Comparison of ENCODE assay signal across 8 cellular contexts in the genomic region with DNA sequence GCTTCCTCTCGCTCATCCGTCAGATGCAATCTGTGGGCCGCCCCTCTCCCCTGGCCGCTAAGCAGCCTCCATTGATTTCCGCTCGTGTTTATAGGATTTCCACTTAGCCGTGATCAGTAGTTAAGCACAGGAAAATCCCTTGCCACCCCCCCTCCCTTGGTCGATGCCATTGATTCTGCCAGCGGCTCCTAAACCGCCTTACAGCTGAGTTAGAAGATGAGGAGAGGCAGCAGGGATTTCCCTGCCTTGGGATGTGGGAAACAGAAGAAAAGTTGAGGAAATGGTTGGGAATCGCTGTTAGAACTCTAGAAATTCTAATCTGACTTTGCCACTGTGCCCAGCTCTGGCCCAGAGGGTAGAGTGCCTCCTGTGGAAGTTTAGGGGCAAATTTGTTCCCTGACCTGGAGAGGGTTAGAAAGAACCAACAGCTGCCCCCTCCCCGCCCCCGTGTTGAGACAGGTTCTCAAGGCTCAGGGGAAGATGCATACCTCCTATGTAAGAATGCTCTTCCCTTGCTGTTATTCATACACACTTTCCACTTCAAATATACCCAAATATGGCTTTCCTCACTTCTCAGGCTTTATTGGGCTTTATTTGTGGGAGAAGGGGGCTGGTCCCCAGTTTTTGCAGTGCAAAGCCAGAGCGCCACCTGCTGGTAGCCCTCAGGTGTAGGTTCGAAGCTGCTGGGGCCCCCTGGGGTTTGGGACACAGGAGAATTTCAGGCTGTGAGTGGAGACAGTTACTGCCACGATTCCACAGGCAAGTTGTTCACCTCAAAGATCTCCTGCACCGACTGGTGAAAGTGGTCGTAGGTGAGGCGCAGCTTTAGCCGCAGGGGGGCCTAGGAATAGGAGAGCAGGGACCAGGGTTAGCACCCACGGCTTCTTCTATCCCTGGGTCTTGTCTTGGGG. TPM values are rescaled to one million over a fixed set of nuclear protein-coding genes. Genes with fewer than 3 reads are reported as not detected.
DNase-seq lines count a peak whose midpoint lies in the region; ATAC-seq and TF ChIP-seq lines count a peak whose summit lies in the region.

No MANE protein-coding gene starts in this region.

- H3K9me3 ChIP-seq in HAP-1: no peaks in the 10 kb centered on the region
- H3K9me3 ChIP-seq in Panc1 (ENCODE audit: control insufficient read depth, insufficient read depth, low read depth, low read length): no peaks in the 10 kb centered on the region
- no peaks in the 10 kb centered on the region for H3K9me3 ChIP-seq in heart right ventricle

- intact Hi-C loops in Panc1 (cut with micrococcal nuclease; ENCODE audit: unreplicated experiment): loop anchor here (2.0 to 10.0 kb wide), 2 partner anchors 80 to 234 kb away; a partner anchor contains a TSS
- intact Hi-C loops in heart right ventricle (cut with DNase I): loop anchor here in 4 of 10 donors (1.0 to 10.0 kb wide), 4 partner anchors 80 to 237 kb away; a partner anchor contains a TSS

- CTCF ChIA-PET in Panc1 (lab: Charles Lee): interaction anchor here (0.8 to 2.4 kb wide), 3 partner anchors 10 to 81 kb away, joined by 3 to 13 read pairs (median 3); no protein-coding TSS in a partner anchor

- in situ Hi-C loops in HAP-1 (cut with MboI; ENCODE audit: low sequenced_read_pairs): loop anchor here (10.0 kb wide), 1 partner anchor 234 kb away; a partner anchor contains a TSS
- in situ Hi-C loops in Panc1 (cut with HindIII; ENCODE audit: low pct_unique_long_range_greater_than_20kb, low sequenced_read_pairs): no loop called here

- DNase-seq in AG09309 (ENCODE audit: low read depth) (no peak), HAP-1 (ENCODE audit: low spot score in 2 of 2) (peak; percentile 32 to 83), Panc1 (ENCODE audit: low read depth, low spot score) (no peak), heart right ventricle (peak in 1 of 2 donors; percentile 59), occipital lobe (lab: John Stamatoyannopoulos, UW) (no peak)
- peak; percentile 48 for DNase-seq in activated gamma-delta T cell treated with anti-CD3 and anti-CD28 coated beads, Interleukin-2, amount 50 U/mL, for 16 hours (ENCODE audit: low read depth)
- DNase-seq in stimulated activated CD4-positive, alpha-beta T cell treated with anti-CD3 and anti-CD28 coated beads, Interleukin-15, amount 100 ng/mL, for 24 hours: peak; percentile 80

- H3K27ac ChIP-seq in Panc1 (ENCODE audit: low read length): no peak overlapping the region
- H3K27ac ChIP-seq in heart right ventricle: peak overlapping the region in 1 of 10 donors; percentile 22

- 77% methylated on average over 21 of the region's 21 CpGs for WGBS in heart right ventricle, 2 donors

- peaks cover 51% of the 10 kb centered on the region for H3K36me3 ChIP-seq in HAP-1 (replicated peaks)
- peaks cover 5% of the 10 kb centered on the region; the same call in 1 of the 2 replicates for H3K36me3 ChIP-seq in Panc1 (ENCODE audit: control insufficient read depth, insufficient read depth, low read length)
- peaks cover 0 to 58% (median 0%) of the 10 kb centered on the region in 9 donors for H3K36me3 ChIP-seq in heart right ventricle

- TF ChIP-seq CTCF in AG09309 (IDR thresholded peaks at IDR 0.05; ENCODE audit: control insufficient read depth, insufficient read depth, low read depth, low read length, missing control alignments) (peak; percentile 92), Panc1 (IDR thresholded peaks at IDR 0.05) (peak; percentile 93), heart right ventricle (IDR thresholded peaks at IDR 0.05) (peak; percentile 69 to 89 (median 84))

- POLR2A ChIA-PET in Panc1 (lab: Charles Lee): interaction anchor here (1.0 kb wide), 1 partner anchor 218 kb away, joined by 3 read pairs; no protein-coding TSS in a partner anchor

- no TSS peak for BruUV-seq in Panc1 (replicated peaks; lab: Mats Ljungman, UMichigan)

- H3K27me3 ChIP-seq in HAP-1 (ENCODE audit: low read depth) (no peaks in the 10 kb centered on the region), Panc1 (ENCODE audit: control insufficient read depth, insufficient read depth, low read length) (no peaks in the 10 kb centered on the region), heart right ventricle (no peaks in the 10 kb centered on the region)

- H3K4me3 ChIP-seq in AG09309 (ENCODE audit: control insufficient read depth, low read depth, low read length) (no peak overlapping the region), HAP-1 (no peak overlapping the region), Panc1 (ENCODE audit: low read depth in 2 of 2, low read length in 2 of 2) (no peak overlapping the region), heart right ventricle (no peak overlapping the region)

- H3K4me1 ChIP-seq in HAP-1 (peaks cover 2% of the 10 kb centered on the region), Panc1 (ENCODE audit: control insufficient read depth, insufficient read depth, low read length) (no peaks in the 10 kb centered on the region), heart right ventricle (peaks cover 5 to 30% (median 22%) of the 10 kb centered on the region in 9 donors)

- no peak for ATAC-seq in Panc1
- no peak for ATAC-seq in heart right ventricle
- ATAC-seq in HG02981 (IDR thresholded peaks at IDR 0.05; ENCODE audit: unreplicated experiment): no peak

RNA-seq across cellular contexts. Expression of a gene that starts 3.2 kb away (rescaled TPM):
- 13.3 TPM for total RNA-seq in Panc1 (2021; ENCODE audit: unreplicated experiment)
- polyA plus RNA-seq in Panc1 (2012; ENCODE audit: insufficient read length): 5.1 TPM
- total RNA-seq in heart right ventricle: 10 to 100 TPM; 15.8 to 27.9 (median 18.0) TPM
- polyA plus RNA-seq in heart right ventricle: 10 to 100 TPM in 1 of 2 donors, 1 to 10 TPM in 1; 8.7 to 20.8 TPM
- 6.9 TPM for total RNA-seq in occipital lobe

RNA-seq across cellular contexts. Expression of a gene that starts 7.7 kb away (rescaled TPM):
- 2.4 TPM for total RNA-seq in Panc1 (2021; ENCODE audit: unreplicated experiment)
- 4.5 TPM for polyA plus RNA-seq in Panc1 (2012; ENCODE audit: insufficient read length)
- 1 to 10 TPM in 5 of 10 donors, under 1 TPM in 5; 0.57 to 1.9 (median 1.1) TPM for total RNA-seq in heart right ventricle
- polyA plus RNA-seq in heart right ventricle: 1 to 10 TPM in 1 of 2 donors, under 1 TPM in 1; 0.25 to 1.0 TPM
- total RNA-seq in occipital lobe: 1.2 TPM

RNA-seq across cellular contexts. Expression of a gene that starts 8.3 kb away (rescaled TPM):
- total RNA-seq in Panc1 (2021; ENCODE audit: unreplicated experiment) (61.6 TPM), heart right ventricle (10 to 100 TPM in 5 of 10 donors, 1 to 10 TPM in 5; 6.6 to 19.9 (median 9.9) TPM), occipital lobe (10.0 TPM)
- 42.1 TPM for polyA plus RNA-seq in Panc1 (2012; ENCODE audit: insufficient read length)
- 10 to 100 TPM; 10.4 to 58.5 TPM for polyA plus RNA-seq in heart right ventricle

RNA-seq across cellular contexts. Expression of a gene that starts 19.3 kb away (rescaled TPM):
- total RNA-seq in Panc1 (2021; ENCODE audit: unreplicated experiment): 0.05 TPM
- polyA plus RNA-seq in Panc1 (2012; ENCODE audit: insufficient read length): not detected
- under 1 TPM in 9 of 10 donors, not detected in 1; 0.06 to 0.38 (median 0.15) TPM for total RNA-seq in heart right ventricle
- under 1 TPM; 0.07 to 0.22 TPM for polyA plus RNA-seq in heart right ventricle
- 28.9 TPM for total RNA-seq in occipital lobe

Comparison
In these comparisons a context has a peak if more than half of its experiments do, and no peak if none do; other contexts are left out.
1. DNase-seq: peak in HAP-1 (2 of 2), activated gamma-delta T cell treated with anti-CD3 and anti-CD28 coated beads, Interleukin-2, amount 50 U/mL, for 16 hours (single experiment) and stimulated activated CD4-positive, alpha-beta T cell treated with anti-CD3 and anti-CD28 coated beads, Interleukin-15, amount 100 ng/mL, for 24 hours (single experiment); none in AG09309 (single experiment), Panc1 (single experiment) and occipital lobe (single experiment).
2. Peak in every context shown above with its lines, with median percentiles within 50 percentile points of each other: CTCF ChIP-seq.